ENCODE assay signal across 15 cellular contexts in the genomic region with DNA sequence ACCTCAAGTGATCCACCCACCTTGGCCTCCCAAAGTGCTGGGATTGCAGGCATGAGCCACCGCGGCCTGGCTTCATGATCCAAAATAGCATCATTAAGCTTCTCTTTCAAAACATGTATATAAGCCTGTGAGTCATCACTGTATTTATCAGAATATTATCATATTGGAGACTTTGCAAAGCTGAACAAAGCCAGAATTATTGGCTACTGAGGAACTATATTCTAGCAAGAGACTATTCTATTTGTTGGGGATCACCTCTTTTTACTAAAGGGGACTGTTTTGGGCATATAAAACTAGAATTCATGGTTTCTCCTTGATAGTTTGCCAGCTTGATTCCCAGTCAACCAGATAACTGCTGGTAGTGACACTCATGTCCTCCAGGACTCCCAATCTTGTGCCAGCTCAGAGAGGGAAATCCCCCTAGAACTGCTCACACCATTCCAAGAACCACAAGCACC. TPM values are rescaled to one million over a fixed set of nuclear protein-coding genes. Genes with fewer than 3 reads are reported as not detected.
DNase-seq lines count a peak whose midpoint lies in the region; ATAC-seq, FAIRE-seq and TF ChIP-seq lines count a peak whose summit lies in the region.
"Had no signal": no experiment of that assay in that cellular context is flagged by ENCODE, and none has a peak within 500 bp of the region (broad histone marks: within the 10 kb centered on the region; RNA-seq: fewer than 3 reads in every experiment).

No MANE protein-coding gene starts in this region.

- H3K27ac ChIP-seq in sigmoid colon, result no peak overlapping the region
- H3K27ac ChIP-seq: esophagus squamous epithelium had no signal

- no peak for TF ChIP-seq POLR2A in sigmoid colon (IDR thresholded peaks at IDR 0.05)

- H3K27me3 ChIP-seq in bronchial epithelial cell (ENCODE audit: control insufficient read depth, insufficient read depth, low read length), result no peaks in the 10 kb centered on the region
- no peaks in the 10 kb centered on the region for H3K27me3 ChIP-seq in sigmoid colon
- H3K27me3 ChIP-seq: esophagus squamous epithelium had no signal

- POLR2A ChIA-PET in activated CD4-positive, alpha-beta memory T cell treated with anti-CD3 and anti-CD28 coated beads for 36 hours (lab: Charles Lee), result interaction anchor here (0.6 to 1.0 kb wide), 2 partner anchors 40 to 128 kb away, joined by 3 read pairs; partner anchors contain the start of gene TET2

- peak; percentile 18 for DNase-seq in CD1c-positive myeloid dendritic cell (ENCODE audit: extremely low spot score)
- DNase-seq in M059J (ENCODE audit: low read depth), result peak; percentile 71
- peak; percentile 55 for DNase-seq in bronchial epithelial cell (ENCODE audit: low read depth)
- peak; percentile 83 for DNase-seq in iris pigment epithelial cell (ENCODE audit: low read depth)
- DNase-seq in sigmoid colon, result no peak
- DNase-seq in activated CD4-positive, alpha-beta memory T cell treated with anti-CD3 and anti-CD28 coated beads for 36 hours, result no peak
- DNase-seq in activated naive CD8-positive, alpha-beta T cell treated with anti-CD3 and anti-CD28 coated beads, Interleukin-2, amount 50 U/mL, for 24 hours, result no peak
- DNase-seq: activated CD4-positive, alpha-beta T cell treated with anti-CD3 and anti-CD28 coated beads for 4 hours; CD8-positive, alpha-beta T cell; cerebellar nuclear complex; esophagus squamous epithelium; immature natural killer cell; NCI-H2081; substantia nigra had no signal

- no peaks in the 10 kb centered on the region for H3K9me3 ChIP-seq in sigmoid colon
- H3K9me3 ChIP-seq: esophagus squamous epithelium had no signal

- FAIRE-seq in bronchial epithelial cell (lab: Jason Lieb, UNC), result no peak

- no peak for TF ChIP-seq EP300 in sigmoid colon (IDR thresholded peaks at IDR 0.05)

- H3K4me1 Mint-ChIP-seq in activated CD4-positive, alpha-beta memory T cell treated with anti-CD3 and anti-CD28 coated beads for 36 hours (ENCODE audit: low read depth), result peaks cover 66% of the 10 kb centered on the region
- peaks cover 67% of the 10 kb centered on the region for H3K4me1 Mint-ChIP-seq in activated naive CD8-positive, alpha-beta T cell treated with anti-CD3 and anti-CD28 coated beads, Interleukin-2, amount 50 U/mL, for 24 hours

- H3K4me3 Mint-ChIP-seq in activated CD4-positive, alpha-beta memory T cell treated with anti-CD3 and anti-CD28 coated beads for 36 hours, result no peak overlapping the region
- H3K4me3 Mint-ChIP-seq in activated naive CD8-positive, alpha-beta T cell treated with anti-CD3 and anti-CD28 coated beads, Interleukin-2, amount 50 U/mL, for 24 hours, result no peak overlapping the region
- H3K4me3 Mint-ChIP-seq: CD8-positive, alpha-beta T cell; immature natural killer cell had no signal

- no peaks in the 10 kb centered on the region for H3K27me3 Mint-ChIP-seq in activated CD4-positive, alpha-beta memory T cell treated with anti-CD3 and anti-CD28 coated beads for 36 hours
- no peaks in the 10 kb centered on the region for H3K27me3 Mint-ChIP-seq in activated naive CD8-positive, alpha-beta T cell treated with anti-CD3 and anti-CD28 coated beads, Interleukin-2, amount 50 U/mL, for 24 hours

- peaks cover 12% of the 10 kb centered on the region for H3K36me3 Mint-ChIP-seq in activated CD4-positive, alpha-beta memory T cell treated with anti-CD3 and anti-CD28 coated beads for 36 hours
- H3K36me3 Mint-ChIP-seq in activated naive CD8-positive, alpha-beta T cell treated with anti-CD3 and anti-CD28 coated beads, Interleukin-2, amount 50 U/mL, for 24 hours (ENCODE audit: low read depth), result peaks cover 17% of the 10 kb centered on the region

- intact Hi-C loops in sigmoid colon (cut with DNase I), result no loop called here
- intact Hi-C loops in activated CD4-positive, alpha-beta memory T cell treated with anti-CD3 and anti-CD28 coated beads for 36 hours (cut with micrococcal nuclease), result no loop called here

- 83 to 87% methylated on average over 2 of the region's 2 CpGs for WGBS in sigmoid colon, 2 donors

- peaks cover 2% of the 10 kb centered on the region for H3K36me3 ChIP-seq in bronchial epithelial cell (ENCODE audit: control insufficient read depth, insufficient read depth, low read length)
- no peaks in the 10 kb centered on the region for H3K36me3 ChIP-seq in sigmoid colon

- H3K4me3 ChIP-seq in bronchial epithelial cell (ENCODE audit: low read depth, low read length), result no peak overlapping the region
- no peak overlapping the region for H3K4me3 ChIP-seq in sigmoid colon
- H3K4me3 ChIP-seq: esophagus squamous epithelium had no signal

- ATAC-seq in GM18498 (IDR thresholded peaks at IDR 0.05; ENCODE audit: unreplicated experiment), result no peak
- ATAC-seq in activated naive CD8-positive, alpha-beta T cell treated with anti-CD3 and anti-CD28 coated beads, Interleukin-2, amount 50 U/mL, for 24 hours, result no peak
- ATAC-seq: CD8-positive, alpha-beta T cell had no signal

- no peak for TF ChIP-seq CTCF in bronchial epithelial cell (IDR thresholded peaks at IDR 0.05; ENCODE audit: insufficient read depth, low read length, severe bottlenecking)
- TF ChIP-seq CTCF in sigmoid colon (IDR thresholded peaks at IDR 0.05), result no peak

- no peak overlapping the region for H3K27ac Mint-ChIP-seq in activated CD4-positive, alpha-beta memory T cell treated with anti-CD3 and anti-CD28 coated beads for 36 hours
- no peak overlapping the region for H3K27ac Mint-ChIP-seq in activated naive CD8-positive, alpha-beta T cell treated with anti-CD3 and anti-CD28 coated beads, Interleukin-2, amount 50 U/mL, for 24 hours
- H3K27ac Mint-ChIP-seq: CD8-positive, alpha-beta T cell; immature natural killer cell had no signal

- H3K9me3 Mint-ChIP-seq in activated CD4-positive, alpha-beta memory T cell treated with anti-CD3 and anti-CD28 coated beads for 36 hours, result no peaks in the 10 kb centered on the region
- no peaks in the 10 kb centered on the region for H3K9me3 Mint-ChIP-seq in activated naive CD8-positive, alpha-beta T cell treated with anti-CD3 and anti-CD28 coated beads, Interleukin-2, amount 50 U/mL, for 24 hours
- H3K9me3 Mint-ChIP-seq: CD8-positive, alpha-beta T cell; immature natural killer cell had no signal

- peaks cover 0 to 36% (median 22%) of the 10 kb centered on the region in 4 donors for H3K4me1 ChIP-seq in sigmoid colon

- CTCF ChIA-PET in activated CD4-positive, alpha-beta memory T cell treated with anti-CD3 and anti-CD28 coated beads for 36 hours (lab: Charles Lee), result interaction anchor here (1.2 kb wide), 1 partner anchor 39 kb away, joined by 3 read pairs; no protein-coding TSS in a partner anchor

RNA-seq across cellular contexts. Expression of gene TET2, which starts 40.1 kb away (rescaled TPM):
- total RNA-seq in M059J (2014; rRNA removed; shearing (Covaris generic)), result 6.9 and 8.9 TPM in 2 replicates
- 10.3 and 13.1 TPM in 2 replicates for total RNA-seq in bronchial epithelial cell
- 10 to 100 TPM; 24.6 to 30.9 (median 24.8) TPM for total RNA-seq in sigmoid colon
- polyA plus RNA-seq in sigmoid colon, result 1 to 10 TPM; 2.4 to 5.2 (median 3.2) TPM
- total RNA-seq in activated CD4-positive, alpha-beta memory T cell treated with anti-CD3 and anti-CD28 coated beads for 36 hours, result 10 to 100 TPM; 30.2 to 30.6 TPM

Comparison
In these comparisons a context has a peak if more than half of its experiments do, and no peak if none do; other contexts are left out.
1. DNase-seq: peak in CD1c-positive myeloid dendritic cell (single experiment), M059J (single experiment), bronchial epithelial cell (single experiment) and iris pigment epithelial cell (single experiment); none in sigmoid colon (single experiment), activated CD4-positive, alpha-beta memory T cell treated with anti-CD3 and anti-CD28 coated beads for 36 hours (single experiment) and activated naive CD8-positive, alpha-beta T cell treated with anti-CD3 and anti-CD28 coated beads, Interleukin-2, amount 50 U/mL, for 24 hours (single experiment).